Comparison of ENCODE assay signal across 29 cellular contexts in genomic region chr18:50061876-50062517, GRCh38.
DNase-seq lines count a peak whose midpoint lies in the region; ATAC-seq and TF ChIP-seq lines count a peak whose summit lies in the region.
"Had no signal": no experiment of that assay in that cellular context is flagged by ENCODE, and none has a peak within 500 bp of the region (broad histone marks: within the 10 kb centered on the region; RNA-seq: fewer than 3 reads in every experiment).

No MANE protein-coding gene starts in this region.

- H3K27me3 ChIP-seq in ascending aorta (no peaks in the 10 kb centered on the region), left lung (no peaks in the 10 kb centered on the region)
- H3K27me3 ChIP-seq: esophagus squamous epithelium, gastrocnemius medialis, upper lobe of right lung had no signal

- no peaks in the 10 kb centered on the region for H3K4me1 ChIP-seq in ascending aorta
- no peaks in the 10 kb centered on the region for H3K4me1 ChIP-seq in left lung
- H3K4me1 ChIP-seq: esophagus squamous epithelium, gastrocnemius medialis, spleen, upper lobe of right lung had no signal

- peaks cover 32% of the 10 kb centered on the region for H3K27me3 Mint-ChIP-seq in activated T-cell treated with anti-CD3 and anti-CD28 coated beads, Interleukin-2, amount 50 U/mL, for 72 hours (ENCODE audit: low read depth)

- peak overlapping the region; percentile 9 to 31 for H3K27ac ChIP-seq in ascending aorta
- H3K27ac ChIP-seq in left lung: no peak overlapping the region
- H3K27ac ChIP-seq: esophagus squamous epithelium, gastrocnemius medialis, GM23248, KMS-11, spleen, upper lobe of right lung had no signal

- TF ChIP-seq CTCF in ascending aorta (IDR thresholded peaks at IDR 0.05) (no peak), left lung (IDR thresholded peaks at IDR 0.05) (no peak)

- H3K9me3 Mint-ChIP-seq in activated T-cell treated with anti-CD3 and anti-CD28 coated beads, Interleukin-2, amount 50 U/mL, for 72 hours: no peaks in the 10 kb centered on the region
- H3K9me3 Mint-ChIP-seq: activated CD4-positive, alpha-beta T cell treated with anti-CD3 and anti-CD28 coated beads, Interleukin-2, amount 10 ng/mL, durations not matched to agents 24 days and 14 days; mesothelial cell of epicardium; naive thymus-derived CD8-positive, alpha-beta T cell had no signal

- peak; percentile 50 for DNase-seq in DMS79 (lab: John Stamatoyannopoulos, UW)
- DNase-seq in Daoy (ENCODE audit: low read depth): peak; percentile 8
- no peak for DNase-seq in ascending aorta (ENCODE audit: low spot score in 2 of 2)
- no peak for DNase-seq in left lung
- DNase-seq in NCI-H2081 treated with DMSO at 0.1 percent for 48 hours (lab: John Stamatoyannopoulos, UW): no peak
- no peak for DNase-seq in activated T-cell treated with anti-CD3 and anti-CD28 coated beads, Interleukin-2, amount 50 U/mL, for 72 hours
- DNase-seq in DMS 273 treated with DMSO at 0.1 percent for 48 hours (lab: John Stamatoyannopoulos, UW): no peak
- DNase-seq: activated CD4-positive, alpha-beta T cell treated with anti-CD3 and anti-CD28 coated beads, Interleukin-2, amount 10 ng/mL, durations not matched to agents 24 days and 14 days; activated gamma-delta T cell treated with Interleukin-2 at 50 U/mL for 16 hours; activated T-cell treated with anti-CD3 and anti-CD28 coated beads, Interleukin-2, amount 50 U/mL, for 1 hour; Calu3; cerebellar nuclear complex; esophagus squamous epithelium; gastrocnemius medialis; GM23248; hippocampal formation; naive thymus-derived CD8-positive, alpha-beta T cell; NCI-H1694 treated with DMSO at 0.1 percent for 48 hours; NCI-H446 treated with DMSO at 0.1 percent for 48 hours; nucleus accumbens; SIG-M5; spleen; stimulated activated CD4-positive, alpha-beta T cell treated with anti-CD3 and anti-CD28 coated beads, Interleukin-2, amount 100 ng/mL, for 48 hours; T1000; upper lobe of right lung had no signal

- no peak overlapping the region for H3K4me3 Mint-ChIP-seq in activated T-cell treated with anti-CD3 and anti-CD28 coated beads, Interleukin-2, amount 50 U/mL, for 72 hours
- H3K4me3 Mint-ChIP-seq: activated CD4-positive, alpha-beta T cell treated with anti-CD3 and anti-CD28 coated beads, Interleukin-2, amount 10 ng/mL, durations not matched to agents 24 days and 14 days; CD14-positive monocyte; mesothelial cell of epicardium; naive thymus-derived CD8-positive, alpha-beta T cell had no signal

- H3K9me3 ChIP-seq in ascending aorta (no peaks in the 10 kb centered on the region), left lung (no peaks in the 10 kb centered on the region)
- H3K9me3 ChIP-seq: esophagus squamous epithelium, gastrocnemius medialis, spleen, upper lobe of right lung had no signal

- H3K4me3 ChIP-seq in ascending aorta (no peak overlapping the region), left lung (no peak overlapping the region)
- H3K4me3 ChIP-seq: esophagus squamous epithelium, gastrocnemius medialis, GM23248, spleen, upper lobe of right lung had no signal

- no peaks in the 10 kb centered on the region for H3K36me3 Mint-ChIP-seq in activated T-cell treated with anti-CD3 and anti-CD28 coated beads, Interleukin-2, amount 50 U/mL, for 72 hours (ENCODE audit: insufficient read depth in 2 of 2)
- H3K36me3 Mint-ChIP-seq: CD14-positive monocyte; mesothelial cell of epicardium; naive thymus-derived CD8-positive, alpha-beta T cell had no signal

- H3K4me1 Mint-ChIP-seq in activated T-cell treated with anti-CD3 and anti-CD28 coated beads, Interleukin-2, amount 50 U/mL, for 72 hours (ENCODE audit: low read depth): no peaks in the 10 kb centered on the region
- H3K4me1 Mint-ChIP-seq: activated CD4-positive, alpha-beta T cell treated with anti-CD3 and anti-CD28 coated beads, Interleukin-2, amount 10 ng/mL, durations not matched to agents 24 days and 14 days; CD14-positive monocyte; naive thymus-derived CD8-positive, alpha-beta T cell had no signal

- ATAC-seq in left lung: peak; percentile 44
- no peak for ATAC-seq in activated T-cell treated with anti-CD3 and anti-CD28 coated beads, Interleukin-2, amount 50 U/mL, for 72 hours (replicated peaks in 1 of 2)
- ATAC-seq: gastrocnemius medialis; naive thymus-derived CD8-positive, alpha-beta T cell; Panc1; upper lobe of right lung had no signal

- intact Hi-C loops in ascending aorta (cut with DNase I): no loop called here
- intact Hi-C loops in left lung (cut with DNase I): no loop called here

- H3K36me3 ChIP-seq in ascending aorta (no peaks in the 10 kb centered on the region), left lung (no peaks in the 10 kb centered on the region)
- H3K36me3 ChIP-seq: esophagus squamous epithelium, gastrocnemius medialis, spleen, upper lobe of right lung had no signal

- H3K27ac Mint-ChIP-seq in activated T-cell treated with anti-CD3 and anti-CD28 coated beads, Interleukin-2, amount 50 U/mL, for 72 hours: no peak overlapping the region
- H3K27ac Mint-ChIP-seq: activated CD4-positive, alpha-beta T cell treated with anti-CD3 and anti-CD28 coated beads, Interleukin-2, amount 10 ng/mL, durations not matched to agents 24 days and 14 days; CD14-positive monocyte; mesothelial cell of epicardium; naive thymus-derived CD8-positive, alpha-beta T cell had no signal

Comparison
In these comparisons a context has a peak if more than half of its experiments do, and no peak if none do; other contexts are left out.
1. DNase-seq: peak in DMS79 (single experiment) and Daoy (single experiment); none in ascending aorta (0 of 2), left lung (0 of 2), NCI-H2081 treated with DMSO at 0.1 percent for 48 hours (single experiment), activated T-cell treated with anti-CD3 and anti-CD28 coated beads, Interleukin-2, amount 50 U/mL, for 72 hours (0 of 2) and DMS 273 treated with DMSO at 0.1 percent for 48 hours (single experiment).
2. H3K27ac ChIP-seq: peak in ascending aorta (2 of 2); none in left lung (0 of 2).